Comparison of ENCODE assay signal across 1 cellular context in the genomic region with DNA sequence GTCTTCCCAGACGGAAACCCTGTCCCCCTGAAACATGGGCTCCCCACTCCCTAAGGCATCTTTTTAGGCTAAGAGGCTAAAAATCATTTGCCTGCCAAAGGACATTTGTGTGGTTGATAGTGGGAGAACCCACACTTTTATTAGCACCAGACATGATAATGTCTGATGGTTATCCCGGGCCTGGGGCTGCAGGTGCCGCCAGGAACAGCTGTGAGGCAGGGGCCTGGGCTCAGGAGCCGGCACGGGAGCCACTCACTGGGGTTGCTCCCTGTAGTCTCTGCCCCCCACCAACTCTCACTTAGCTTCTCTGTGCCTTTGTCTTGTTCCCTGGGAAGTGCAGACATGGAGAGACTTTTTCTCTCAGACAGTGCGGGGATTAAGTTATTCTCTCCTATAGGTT.
TF ChIP-seq lines count a peak whose summit lies in the region.

No MANE protein-coding gene starts in this region.

TF ChIP-seq in SK-N-SH treated with all-trans-retinoic acid at 6 μM for 48 hours, 23 proteins besides CTCF, POLR2A, EP300 and RAD21 (continued from another document):
- TF ChIP-seq, protein P1, sequence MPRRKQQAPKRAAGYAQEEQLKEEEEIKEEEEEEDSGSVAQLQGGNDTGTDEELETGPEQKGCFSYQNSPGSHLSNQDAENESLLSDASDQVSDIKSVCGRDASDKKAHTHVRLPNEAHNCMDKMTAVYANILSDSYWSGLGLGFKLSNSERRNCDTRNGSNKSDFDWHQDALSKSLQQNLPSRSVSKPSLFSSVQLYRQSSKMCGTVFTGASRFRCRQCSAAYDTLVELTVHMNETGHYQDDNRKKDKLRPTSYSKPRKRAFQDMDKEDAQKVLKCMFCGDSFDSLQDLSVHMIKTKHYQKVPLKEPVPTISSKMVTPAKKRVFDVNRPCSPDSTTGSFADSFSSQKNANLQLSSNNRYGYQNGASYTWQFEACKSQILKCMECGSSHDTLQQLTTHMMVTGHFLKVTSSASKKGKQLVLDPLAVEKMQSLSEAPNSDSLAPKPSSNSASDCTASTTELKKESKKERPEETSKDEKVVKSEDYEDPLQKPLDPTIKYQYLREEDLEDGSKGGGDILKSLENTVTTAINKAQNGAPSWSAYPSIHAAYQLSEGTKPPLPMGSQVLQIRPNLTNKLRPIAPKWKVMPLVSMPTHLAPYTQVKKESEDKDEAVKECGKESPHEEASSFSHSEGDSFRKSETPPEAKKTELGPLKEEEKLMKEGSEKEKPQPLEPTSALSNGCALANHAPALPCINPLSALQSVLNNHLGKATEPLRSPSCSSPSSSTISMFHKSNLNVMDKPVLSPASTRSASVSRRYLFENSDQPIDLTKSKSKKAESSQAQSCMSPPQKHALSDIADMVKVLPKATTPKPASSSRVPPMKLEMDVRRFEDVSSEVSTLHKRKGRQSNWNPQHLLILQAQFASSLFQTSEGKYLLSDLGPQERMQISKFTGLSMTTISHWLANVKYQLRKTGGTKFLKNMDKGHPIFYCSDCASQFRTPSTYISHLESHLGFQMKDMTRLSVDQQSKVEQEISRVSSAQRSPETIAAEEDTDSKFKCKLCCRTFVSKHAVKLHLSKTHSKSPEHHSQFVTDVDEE (CRISPR knock-in tag; IDR thresholded peaks at IDR 0.05) = no peak
- TF ChIP-seq, protein P2, sequence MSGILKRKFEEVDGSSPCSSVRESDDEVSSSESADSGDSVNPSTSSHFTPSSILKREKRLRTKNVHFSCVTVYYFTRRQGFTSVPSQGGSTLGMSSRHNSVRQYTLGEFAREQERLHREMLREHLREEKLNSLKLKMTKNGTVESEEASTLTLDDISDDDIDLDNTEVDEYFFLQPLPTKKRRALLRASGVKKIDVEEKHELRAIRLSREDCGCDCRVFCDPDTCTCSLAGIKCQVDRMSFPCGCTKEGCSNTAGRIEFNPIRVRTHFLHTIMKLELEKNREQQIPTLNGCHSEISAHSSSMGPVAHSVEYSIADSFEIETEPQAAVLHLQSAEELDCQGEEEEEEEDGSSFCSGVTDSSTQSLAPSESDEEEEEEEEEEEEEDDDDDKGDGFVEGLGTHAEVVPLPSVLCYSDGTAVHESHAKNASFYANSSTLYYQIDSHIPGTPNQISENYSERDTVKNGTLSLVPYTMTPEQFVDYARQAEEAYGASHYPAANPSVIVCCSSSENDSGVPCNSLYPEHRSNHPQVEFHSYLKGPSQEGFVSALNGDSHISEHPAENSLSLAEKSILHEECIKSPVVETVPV (CRISPR knock-in tag; IDR thresholded peaks at IDR 0.05) = no peak
- TF ChIP-seq RARB (CRISPR knock-in tag; IDR thresholded peaks at IDR 0.05) = no peak
